In the genomic region with DNA sequence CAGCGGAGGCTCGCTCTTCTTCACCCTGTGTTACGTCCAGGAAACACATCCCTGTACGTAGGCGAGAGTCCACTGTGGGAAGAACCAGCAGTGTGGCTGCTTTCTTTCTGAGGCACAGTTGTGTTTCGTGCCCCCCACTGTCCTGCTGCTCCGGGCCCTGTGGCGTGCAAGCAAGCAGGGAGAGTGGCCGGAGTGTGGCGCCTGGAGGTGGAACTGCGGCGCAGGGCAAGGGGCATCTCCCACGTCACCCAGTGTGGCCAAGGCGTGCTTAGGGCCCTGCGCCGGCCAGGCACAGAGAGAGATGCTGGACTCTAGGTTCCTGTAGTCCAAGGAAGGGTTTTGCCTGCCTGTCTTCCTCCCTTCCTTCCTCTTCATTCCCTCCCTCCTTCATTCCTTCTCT, we compare ENCODE assay signal across 36 cellular contexts. TPM values are rescaled to one million over a fixed set of nuclear protein-coding genes. Genes with fewer than 3 reads are reported as not detected.
"Had no signal": no experiment of that assay in that cellular context is flagged by ENCODE, and none has a peak within 500 bp of the region (broad histone marks: within the 10 kb centered on the region; RNA-seq: fewer than 3 reads in every experiment).

No MANE protein-coding gene starts in this region.

- H3K27me3 ChIP-seq: dorsolateral prefrontal cortex, thyroid gland, vagina had no signal

- ATAC-seq: esophagus mucosa; gastrocnemius medialis; heart left ventricle; left cardiac atrium; left lung; mucosa of descending colon; natural killer cell treated with Interleukin-12 subunit alpha and Interleukin-12 subunit beta and Interleukin-15 and Interleukin-18, amount 100 ng/mL, for 72 hours had no signal

- H2AFZ ChIP-seq: parathyroid adenoma had no signal

- FAIRE-seq: islet of Langerhans had no signal

- H3K27ac ChIP-seq: dorsolateral prefrontal cortex, epithelial cell of prostate, gastrocnemius medialis, heart left ventricle, left lung, parathyroid adenoma, stomach, thyroid gland, vagina had no signal

- DNase-seq: dorsolateral prefrontal cortex; effector CD4-positive, alpha-beta T cell; endodermal cell; foreskin fibroblast; gastrocnemius medialis; heart left ventricle; hippocampal formation; left cardiac atrium; mesenchymal stem cell; naive B cell; stimulated activated CD4-positive, alpha-beta T cell treated with anti-CD3 and anti-CD28 coated beads, Interleukin-12 subunit alpha, Interleukin-12 subunit beta, amount 100 ng/mL, for 4 hours; stimulated activated CD4-positive, alpha-beta T cell treated with anti-CD3 and anti-CD28 coated beads, Interleukin-1b, Interleukin-23, amount 100 ng/mL, for 48 hours; stimulated activated CD4-positive, alpha-beta T cell treated with anti-CD3 and anti-CD28 coated beads, Interleukin-4, amount 100 ng/mL, for 1 hour; stimulated activated CD8-positive, alpha-beta memory T cell treated with anti-CD3 and anti-CD28 coated beads, Interleukin-4, amount 100 ng/mL, for 48 hours; stimulated activated naive CD4-positive, alpha-beta T cell treated with Interleukin-2 at 50 U/mL for 16 hours; stomach; thyroid gland; trophoblast cell had no signal

- H3K4me2 ChIP-seq: smooth muscle cell had no signal

- H3K4me3 ChIP-seq: dorsolateral prefrontal cortex, gastrocnemius medialis, heart left ventricle, left lung, mucosa of descending colon, smooth muscle cell, stomach, thyroid gland, vagina had no signal

- H3K9me3 ChIP-seq: gastrocnemius medialis, heart left ventricle, left lung, mucosa of descending colon, stomach, thyroid gland, vagina had no signal

- H3K36me3 Mint-ChIP-seq: mesothelial cell of epicardium; natural killer cell treated with Interleukin-12 subunit alpha and Interleukin-12 subunit beta and Interleukin-15 and Interleukin-18, amount 100 ng/mL, for 72 hours had no signal

- H3K9me3 Mint-ChIP-seq: endodermal cell; mesothelial cell of epicardium; natural killer cell treated with Interleukin-12 subunit alpha and Interleukin-12 subunit beta and Interleukin-15 and Interleukin-18, amount 100 ng/mL, for 72 hours; neural crest cell had no signal

- H3K79me2 ChIP-seq: parathyroid adenoma had no signal

- H3K4me1 ChIP-seq: gastrocnemius medialis, heart left ventricle, left lung, parathyroid adenoma, stomach, thyroid gland, vagina had no signal

- H3K36me3 ChIP-seq: gastrocnemius medialis, heart left ventricle, left lung, stomach, thyroid gland, vagina had no signal

- H3K9ac ChIP-seq: parathyroid adenoma had no signal

- H3K27ac Mint-ChIP-seq: endodermal cell; mesothelial cell of epicardium; naive B cell; natural killer cell treated with Interleukin-12 subunit alpha and Interleukin-12 subunit beta and Interleukin-15 and Interleukin-18, amount 100 ng/mL, for 72 hours; progenitor cell of endocrine pancreas had no signal

RNA-seq across cellular contexts. Expression of gene PSAPL1, which starts 13.3 kb away (rescaled TPM):
- total RNA-seq: dorsolateral prefrontal cortex; esophagus mucosa; gastrocnemius medialis; glomerular endothelial cell; kidney epithelial cell; left cardiac atrium; lung microvascular endothelial cell; mesothelial cell of epicardium; mucosa of descending colon; natural killer cell treated with Interleukin-12 subunit alpha and Interleukin-12 subunit beta and Interleukin-15 and Interleukin-18, amount 100 ng/mL, for 72 hours; neural crest cell; osteoblast; smooth muscle cell; subcutaneous adipose tissue; thyroid gland; ureter; vagina had no signal
- polyA plus RNA-seq: heart left ventricle, smooth muscle cell had no signal
